In the genomic region with DNA sequence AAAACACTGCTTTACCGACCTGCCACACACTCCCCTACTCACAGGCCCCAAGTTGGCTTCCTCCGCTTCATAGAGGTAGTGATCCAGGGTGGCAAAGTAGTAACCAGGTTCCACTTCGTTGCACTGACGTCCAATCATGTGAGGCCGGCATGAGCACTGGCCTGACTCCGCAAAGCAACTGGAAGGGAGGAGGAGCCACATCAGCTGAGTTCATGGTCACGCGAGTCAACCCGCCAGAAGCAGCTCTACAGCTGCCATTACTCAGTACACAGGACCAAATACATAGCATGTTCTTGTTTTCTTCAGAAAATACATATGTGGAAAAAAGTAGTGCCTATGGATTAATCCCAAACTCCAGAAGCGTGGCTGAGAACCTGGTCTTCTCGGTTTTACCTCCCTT, we compare ENCODE assay signal across 33 cellular contexts. TPM values are rescaled to one million over a fixed set of nuclear protein-coding genes. Genes with fewer than 3 reads are reported as not detected.
"Had no signal": no experiment of that assay in that cellular context is flagged by ENCODE, and none has a peak within 500 bp of the region (broad histone marks: within the 10 kb centered on the region; RNA-seq: fewer than 3 reads in every experiment).

No MANE protein-coding gene starts in this region.

- H3K4me3 ChIP-seq: adrenal gland, MG63 had no signal

- H3K4me3 Mint-ChIP-seq: activated B cell treated with CpG ODN at 0.5 μM for 24 hours; activated CD4-positive, alpha-beta memory T cell treated with anti-CD3 and anti-CD28 coated beads for 36 hours; activated naive CD4-positive, alpha-beta T cell treated with anti-CD3 and anti-CD28 coated beads for 36 hours; activated T-cell treated with anti-CD3 and anti-CD28 coated beads, Interleukin-2, amount 50 U/mL, for 4 hours; activated T-helper 1 cell treated with anti-CD3 and anti-CD28 coated beads, Interleukin-12 subunit alpha, Interleukin-12 subunit beta, Interleukin-2, Interleukin-4 antibody, amounts not matched to agents 30 ng/mL and 10 ng/mL and 1 ng/mL, durations not matched to agents 14 hours and 24 hours and 36 hours; brain; T-cell had no signal

- H3K4me1 ChIP-seq: adrenal gland had no signal

- H3K27ac Mint-ChIP-seq: activated B cell treated with CpG ODN at 0.5 μM for 24 hours; activated CD4-positive, alpha-beta memory T cell treated with anti-CD3 and anti-CD28 coated beads for 36 hours; activated naive CD4-positive, alpha-beta T cell treated with anti-CD3 and anti-CD28 coated beads for 36 hours; activated naive CD4-positive, alpha-beta T cell treated with anti-CD3 and anti-CD28 coated beads, Interleukin-2, amount 50 U/mL, for 72 hours; activated T-helper 1 cell treated with anti-CD3 and anti-CD28 coated beads, Interleukin-12 subunit alpha, Interleukin-12 subunit beta, Interleukin-2, Interleukin-4 antibody, amounts not matched to agents 30 ng/mL and 10 ng/mL and 1 ng/mL, durations not matched to agents 14 hours and 24 hours and 36 hours; T-cell had no signal

- ATAC-seq: activated naive CD4-positive, alpha-beta T cell treated with anti-CD3 and anti-CD28 coated beads, Interleukin-2, amount 50 U/mL, for 72 hours; activated T-cell treated with anti-CD3 and anti-CD28 coated beads, Interleukin-2, amount 50 U/mL, for 4 hours; PC-3; Right ventricle myocardium inferior; SK-N-SH treated with all-trans-retinoic acid at 6 μM for 48 hours; T-cell had no signal

- H3K36me3 Mint-ChIP-seq: activated CD4-positive, alpha-beta memory T cell treated with anti-CD3 and anti-CD28 coated beads for 36 hours; activated naive CD4-positive, alpha-beta T cell treated with anti-CD3 and anti-CD28 coated beads, Interleukin-2, amount 50 U/mL, for 72 hours; T-cell had no signal

- H3K27ac ChIP-seq: adrenal gland, VCaP had no signal

- H3K27me3 ChIP-seq: adrenal gland, MG63 had no signal

- H3K27me3 Mint-ChIP-seq: brain had no signal

- H3K9me3 ChIP-seq: adrenal gland, MG63 had no signal

- H3K4me1 Mint-ChIP-seq: activated B cell treated with CpG ODN at 0.5 μM for 24 hours, T-cell had no signal

- DNase-seq: activated B cell treated with CpG ODN at 0.5 μM for 24 hours; activated CD4-positive, alpha-beta memory T cell treated with anti-CD3 and anti-CD28 coated beads for 36 hours; activated CD4-positive, alpha-beta T cell treated with anti-CD3 and anti-CD28 coated beads for 4 hours; activated CD4-positive, alpha-beta T cell treated with anti-CD3 and anti-CD28 coated beads, Interleukin-2, amount 50 U/mL, for 1 hour; activated CD4-positive, CD25-positive, alpha-beta regulatory T cell treated with anti-CD3 and anti-CD28 coated beads, Interleukin-2, amount 50 U/mL, for 72 hours; activated CD8-positive, alpha-beta memory T cell treated with anti-CD3 and anti-CD28 coated beads, Interleukin-2, amount 50 U/mL, for 4 hours; activated gamma-delta T cell treated with Interleukin-2 at 50 U/mL for 16 hours; activated naive CD4-positive, alpha-beta T cell treated with anti-CD3 and anti-CD28 coated beads for 36 hours; activated T-cell treated with anti-CD3 and anti-CD28 coated beads for 4 hours; activated T-cell treated with anti-CD3 and anti-CD28 coated beads, Interleukin-2, amount 50 U/mL, for 4 hours; adrenal gland; Karpas-422; KBM-7; MG63; NCI-H1048; NCI-H1436 treated with DMSO at 0.1 percent for 48 hours; NCI-H1694 treated with DMSO at 0.1 percent for 48 hours; NCI-H2029; NCI-H345; NCI-H524 treated with DMSO at 0.1 percent for 48 hours; PC-3; SIG-M5; T-cell; T-helper 2 cell; T-helper 9 cell had no signal

- FAIRE-seq: bronchial epithelial cell, RCC 7860 had no signal

RNA-seq across cellular contexts. Expression of gene LAMB1, which starts 38.5 kb away (rescaled TPM):
- total RNA-seq: activated B cell treated with CpG ODN at 0.5 μM for 24 hours; activated CD4-positive, alpha-beta memory T cell treated with anti-CD3 and anti-CD28 coated beads for 36 hours; activated T-helper 1 cell treated with anti-CD3 and anti-CD28 coated beads, Interleukin-12 subunit alpha, Interleukin-12 subunit beta, Interleukin-2, Interleukin-4 antibody, amounts not matched to agents 30 ng/mL and 10 ng/mL and 1 ng/mL, durations not matched to agents 14 hours and 24 hours and 36 hours had no signal
